ENCODE assay signal across 26 cellular contexts in genomic region chr20:3632311-3633004, GRCh38. TPM values are rescaled to one million over a fixed set of nuclear protein-coding genes. Genes with fewer than 3 reads are reported as not detected.
A peak's percentile ranks its signal among the peaks of the same experiment; 100 is the strongest.
DNase-seq lines count a peak whose midpoint lies in the region; ATAC-seq, FAIRE-seq and TF ChIP-seq lines count a peak whose summit lies in the region.
"Had no signal": no experiment of that assay in that cellular context is flagged by ENCODE, and none has a peak within 500 bp of the region (broad histone marks: within the 10 kb centered on the region; RNA-seq: fewer than 3 reads in every experiment).

No MANE protein-coding gene starts in this region.

- H3K9me3 ChIP-seq in mammary epithelial cell (replicated peaks; ENCODE audit: insufficient read depth, low read length) (no peaks in the 10 kb centered on the region), GM12878 (replicated peaks; ENCODE audit: control insufficient read depth, insufficient read depth, low read length) (no peaks in the 10 kb centered on the region)
- H3K9me3 ChIP-seq: upper lobe of right lung had no signal

- POLR2A ChIA-PET in MCF 10A (lab: Yijun Ruan, JAX) (no interaction called here), GM12878 (lab: Charles Lee) (no interaction called here)

- H3K9ac ChIP-seq in mammary epithelial cell (ENCODE audit: insufficient read depth, low read length) (no peak overlapping the region), GM12878 (ENCODE audit: control insufficient read depth, insufficient read depth, low read length) (no peak overlapping the region)

- no peaks in the 10 kb centered on the region for H4K20me1 ChIP-seq in mammary epithelial cell (ENCODE audit: insufficient read depth, low read length)
- H4K20me1 ChIP-seq in GM12878 (ENCODE audit: control insufficient read depth, insufficient read depth) = no peaks in the 10 kb centered on the region

- in situ Hi-C loops in mammary epithelial cell (cut with MboI; ENCODE audit: low sequenced_read_pairs in 2 of 2) (no loop called here), GM12878 (cut with MboI) (no loop called here)

- DNase-seq in MCF 10A (ENCODE audit: unreplicated experiment) (no peak), mammary epithelial cell (no peak), GM12878 (ENCODE audit: low read depth, low spot score) (no peak), left lobe of liver (ENCODE audit: low spot score) (peak; percentile 75), cerebellar cortex (ENCODE audit: low spot score) (no peak), SHP77 treated with DMSO at 0.1 percent for 48 hours (lab: John Stamatoyannopoulos, UW) (no peak), HK-2 (ENCODE audit: unreplicated experiment) (no peak)
- DNase-seq: activated CD4-positive, alpha-beta memory T cell treated with anti-CD3 and anti-CD28 coated beads for 36 hours; activated naive CD4-positive, alpha-beta T cell treated with anti-CD3 and anti-CD28 coated beads, Interleukin-2, amount 10 ng/mL, durations not matched to agents 7 days and 5 days; CD8-positive, alpha-beta memory T cell; EL; foreskin melanocyte; midbrain; NCI-H146; NCI-H226; NK-92 treated with Interleukin-12 subunit alpha and Interleukin-12 subunit beta, amount 100 ng/mL, for 24 hours; retina; stimulated activated naive CD4-positive, alpha-beta T cell; T-cell; upper lobe of right lung had no signal

- H3K79me2 ChIP-seq in mammary epithelial cell (ENCODE audit: insufficient read depth, low read length) (no peaks in the 10 kb centered on the region), GM12878 (ENCODE audit: control insufficient read depth, insufficient read depth, low read length) (no peaks in the 10 kb centered on the region)

- ATAC-seq in GM12878 (no peak), left lobe of liver (peak; percentile 75), HG03565 (IDR thresholded peaks at IDR 0.05; ENCODE audit: unreplicated experiment) (no peak)
- ATAC-seq: T-cell, upper lobe of right lung had no signal

- no TSS peak for BruUV-seq in MCF 10A (replicated peaks; lab: Mats Ljungman, UMichigan)
- no TSS peak for BruUV-seq in mammary epithelial cell (replicated peaks; lab: Mats Ljungman, UMichigan)
- BruUV-seq in GM12878 (replicated peaks; lab: Mats Ljungman, UMichigan) = no TSS peak

- dilution Hi-C loops in mammary epithelial cell (cut with HindIII; ENCODE audit: low sequenced_read_pairs) = loop anchor here (5.0 to 10.0 kb wide), 2 partner anchors 58 to 85 kb away; no protein-coding TSS in a partner anchor

- no peaks in the 10 kb centered on the region for H3K9me3 Mint-ChIP-seq in MCF 10A (ENCODE audit: unreplicated experiment)
- H3K9me3 Mint-ChIP-seq: activated CD4-positive, alpha-beta memory T cell treated with anti-CD3 and anti-CD28 coated beads for 36 hours; activated naive CD4-positive, alpha-beta T cell treated with anti-CD3 and anti-CD28 coated beads, Interleukin-2, amount 10 ng/mL, durations not matched to agents 7 days and 5 days; CD8-positive, alpha-beta memory T cell; neural crest cell; T-cell had no signal

- TF ChIP-seq EP300 in GM12878 (IDR thresholded peaks at IDR 0.05; ENCODE audit: borderline replicate concordance in 1 of 2, control insufficient read depth in 1 of 2, low read depth in 2 of 2, low read length in 2 of 2) = no peak

- H3K27ac Mint-ChIP-seq in MCF 10A (ENCODE audit: low read depth, unreplicated experiment) = no peak overlapping the region
- H3K27ac Mint-ChIP-seq: activated CD4-positive, alpha-beta memory T cell treated with anti-CD3 and anti-CD28 coated beads for 36 hours; activated naive CD4-positive, alpha-beta T cell treated with anti-CD3 and anti-CD28 coated beads, Interleukin-2, amount 10 ng/mL, durations not matched to agents 7 days and 5 days; T-cell had no signal

- intact Hi-C loops in MCF 10A (cut with micrococcal nuclease) (loop anchor here (1.0 kb wide), 1 partner anchor 69 kb away; no protein-coding TSS in a partner anchor), mammary epithelial cell (cut with micrococcal nuclease) (no loop called here), GM12878 (cut with micrococcal nuclease; ENCODE audit: unreplicated experiment) (no loop called here)

- no peaks in the 10 kb centered on the region for H3K27me3 Mint-ChIP-seq in MCF 10A (ENCODE audit: insufficient read depth, unreplicated experiment)
- H3K27me3 Mint-ChIP-seq: activated CD4-positive, alpha-beta memory T cell treated with anti-CD3 and anti-CD28 coated beads for 36 hours; activated naive CD4-positive, alpha-beta T cell treated with anti-CD3 and anti-CD28 coated beads, Interleukin-2, amount 10 ng/mL, durations not matched to agents 7 days and 5 days; CD8-positive, alpha-beta memory T cell; T-cell had no signal

- no peaks in the 10 kb centered on the region for H3K36me3 ChIP-seq in mammary epithelial cell (ENCODE audit: insufficient read depth, low read length)
- peaks cover 0 to 4% of the 10 kb centered on the region in 2 experiments; a peak in 2 of 4 replicates for H3K36me3 ChIP-seq in GM12878 (ENCODE audit: control insufficient read depth in 2 of 2, insufficient read depth in 2 of 2, low read length in 1 of 2)

- H3K27ac ChIP-seq in mammary epithelial cell (ENCODE audit: insufficient read depth, low read depth, low read length) (no peak overlapping the region), GM12878 (ENCODE audit: control insufficient read depth, insufficient read depth) (no peak overlapping the region)
- H3K27ac ChIP-seq: upper lobe of right lung had no signal

- SMC1A ChIA-PET in GM12878 (lab: Charles Lee; ENCODE audit: uncharacterized antibody, unreplicated experiment) = no interaction called here

- CTCF ChIA-PET in MCF 10A (lab: Yijun Ruan, JAX) = interaction anchor here (0.7 to 0.8 kb wide), 4 partner anchors 20 to 225 kb away, joined by 3 to 5 read pairs (median 3); no protein-coding TSS in a partner anchor
- CTCF ChIA-PET in mammary epithelial cell (lab: Charles Lee; ENCODE audit: low non-redundant PET) = no interaction called here
- CTCF ChIA-PET in GM12878 (lab: Yijun Ruan, JAX) = interaction anchor here (1.1 kb wide), 1 partner anchor 69 kb away, joined by 3 read pairs; no protein-coding TSS in a partner anchor

- H3K4me2 ChIP-seq in mammary epithelial cell (ENCODE audit: insufficient read depth, low read depth, low read length) = no peak overlapping the region
- no peak overlapping the region for H3K4me2 ChIP-seq in GM12878 (ENCODE audit: control insufficient read depth, insufficient read depth)

- no peak for FAIRE-seq in GM12878 (lab: Jason Lieb, UNC)
- FAIRE-seq: astrocyte, colon had no signal

- TF ChIP-seq CTCF in MCF 10A (IDR thresholded peaks at IDR 0.05; ENCODE audit: unreplicated experiment) (peak; percentile 12), mammary epithelial cell (conservative IDR thresholded peaks at IDR 0.05 in 1 of 2, IDR thresholded peaks at IDR 0.05 in 1 of 2; ENCODE audit: extremely low read depth in 1 of 2, insufficient read depth in 1 of 2, low read depth in 1 of 2, low read length in 2 of 2) (no peak), GM12878 (IDR thresholded peaks at IDR 0.05 in 2 of 3, conservative IDR thresholded peaks at IDR 0.05 in 1 of 3; ENCODE audit: control insufficient read depth in 2 of 3, extremely low read depth in 1 of 3, insufficient read depth in 1 of 3, low read depth in 3 of 3, low read length in 3 of 3) (no peak)

- H2AFZ ChIP-seq in mammary epithelial cell (ENCODE audit: low read depth, low read length) (no peak overlapping the region), GM12878 (ENCODE audit: control insufficient read depth, low read depth, low read length) (no peak overlapping the region)

- no peak overlapping the region for H3K4me3 ChIP-seq in mammary epithelial cell (replicated peaks in 1 of 3; ENCODE audit: insufficient read depth in 1 of 3, low read depth in 2 of 3, low read length in 3 of 3)
- no peak overlapping the region for H3K4me3 ChIP-seq in GM12878
- H3K4me3 ChIP-seq: upper lobe of right lung had no signal

- TF ChIP-seq POLR2A in GM12878 (IDR thresholded peaks at IDR 0.05; ENCODE audit: low read depth, low read length) = no peak

- H3K4me3 Mint-ChIP-seq in MCF 10A (ENCODE audit: unreplicated experiment) = no peak overlapping the region
- H3K4me3 Mint-ChIP-seq: activated CD4-positive, alpha-beta memory T cell treated with anti-CD3 and anti-CD28 coated beads for 36 hours; activated naive CD4-positive, alpha-beta T cell treated with anti-CD3 and anti-CD28 coated beads, Interleukin-2, amount 10 ng/mL, durations not matched to agents 7 days and 5 days; CD8-positive, alpha-beta memory T cell; neural crest cell; T-cell had no signal

- 100% methylated on average over 7 of the region's 7 CpGs for WGBS in mammary epithelial cell (ENCODE audit: low coverage, missing lambda C conversion rate)
- WGBS in GM12878 (ENCODE audit: insufficient coverage, insufficient replicate concordance, low lambda C conversion rate, missing lambda C conversion rate) = 84% methylated on average over 7 of the region's 7 CpGs

- no peaks in the 10 kb centered on the region for H3K4me1 Mint-ChIP-seq in MCF 10A (ENCODE audit: insufficient read depth, unreplicated experiment)
- H3K4me1 Mint-ChIP-seq: CD8-positive, alpha-beta memory T cell; T-cell had no signal

- no peaks in the 10 kb centered on the region for H3K4me1 ChIP-seq in mammary epithelial cell (ENCODE audit: insufficient read depth, low read length)
- no peaks in the 10 kb centered on the region for H3K4me1 ChIP-seq in GM12878 (ENCODE audit: control insufficient read depth, insufficient read depth, low read length)
- H3K4me1 ChIP-seq: upper lobe of right lung had no signal

- H3K36me3 Mint-ChIP-seq in MCF 10A (ENCODE audit: insufficient read depth, unreplicated experiment) = peaks cover 16% of the 10 kb centered on the region
- H3K36me3 Mint-ChIP-seq: activated naive CD4-positive, alpha-beta T cell treated with anti-CD3 and anti-CD28 coated beads, Interleukin-2, amount 10 ng/mL, durations not matched to agents 7 days and 5 days had no signal

- RAD21 ChIA-PET in GM12878 (lab: Charles Lee; ENCODE audit: unreplicated experiment) = no interaction called here

- no peaks in the 10 kb centered on the region for H3K27me3 ChIP-seq in mammary epithelial cell (ENCODE audit: insufficient read depth, low read length)
- H3K27me3 ChIP-seq in GM12878 (replicated peaks in 1 of 2; ENCODE audit: control insufficient read depth in 2 of 2, insufficient read depth in 2 of 2, low read length in 1 of 2) = no peaks in the 10 kb centered on the region
- H3K27me3 ChIP-seq: upper lobe of right lung had no signal

- peak; percentile 21; the same call in 1 of the 2 replicates for TF ChIP-seq RAD21 in GM12878 (IDR thresholded peaks at IDR 0.05; ENCODE audit: insufficient read depth, low read depth, low read length)

RNA-seq across cellular contexts. Expression of gene GFRA4, which starts 30.7 kb away (rescaled TPM):
- total RNA-seq in MCF 10A (2022) = not detected in 2 replicates
- total RNA-seq in mammary epithelial cell = not detected
- polyA plus RNA-seq in mammary epithelial cell = not detected
- not detected for polyA minus RNA-seq in mammary epithelial cell
- not detected in 2 replicates for total RNA-seq in GM12878 (2013; cell fraction: nucleolus; rRNA removed)
- total RNA-seq in GM12878 (2014; rRNA removed) = not detected in 2 replicates
- total RNA-seq in GM12878 (2014; rRNA removed; fragmentation: Illumina TruSeq; extraction: Trizol) = not detected in 2 replicates
- total RNA-seq in GM12878 (2021) = not detected in 2 replicates
- polyA plus RNA-seq in GM12878 (2011; ENCODE audit: low read depth) = not detected
- polyA plus RNA-seq in GM12878 (2011; rRNA removed) = not detected in 2 replicates
- polyA plus RNA-seq in GM12878 (2011; cell fraction: cytosol; rRNA removed) = not detected in 2 replicates
- polyA plus RNA-seq in GM12878 (2011; cell fraction: nucleus; rRNA removed) = not detected in 2 replicates
- polyA plus RNA-seq in GM12878 (2012) = not detected in 2 replicates
- 0.04 TPM in 1 of 2 replicates, not detected in the other for polyA plus RNA-seq in GM12878 (2014; fragmentation: Illumina TruSeq; extraction: Trizol)
- not detected for polyA plus RNA-seq in GM12878 (2014; fragmentation: Nextera tagmentation; extraction: Ambion mirVana)
- not detected in 2 replicates for polyA plus RNA-seq in GM12878 (2014; rRNA removed)
- not detected for polyA plus RNA-seq in GM12878 (2016; fragmentation: Nextera tagmentation; extraction: Ambion mirVana)
- polyA minus RNA-seq in GM12878 (2011; rRNA and poly(A)+ RNA removed) = not detected in 2 replicates
- not detected in 2 replicates for polyA minus RNA-seq in GM12878 (2011; cell fraction: cytosol; rRNA and poly(A)+ RNA removed)
- polyA minus RNA-seq in GM12878 (2011; cell fraction: nucleus; rRNA and poly(A)+ RNA removed) = not detected in 2 replicates
- not detected for total RNA-seq in left lobe of liver
- total RNA-seq: activated CD4-positive, alpha-beta memory T cell treated with anti-CD3 and anti-CD28 coated beads for 36 hours; astrocyte; CD8-positive, alpha-beta memory T cell; LHCN-M2; neural crest cell; T-cell; upper lobe of right lung had no signal
- polyA plus RNA-seq: AG04450; CD8-positive, alpha-beta memory T cell had no signal

RNA-seq across cellular contexts. Expression of gene ADAM33, which starts 49.4 kb away (rescaled TPM):
- total RNA-seq in MCF 10A (2022) (not detected in 2 replicates), mammary epithelial cell (under 1 TPM in 1 of 2 donors, not detected in 1; 0.33 TPM), GM12878 (2014; rRNA removed) (not detected in 2 replicates), GM12878 (2014; rRNA removed; fragmentation: Illumina TruSeq; extraction: Trizol) (not detected in 2 replicates), GM12878 (2021) (not detected in 2 replicates), left lobe of liver (0.48 TPM)
- polyA plus RNA-seq in mammary epithelial cell (not detected), GM12878 (2011; rRNA removed) (not detected in 2 replicates), GM12878 (2014; fragmentation: Illumina TruSeq; extraction: Trizol) (not detected in 2 replicates), GM12878 (2014; fragmentation: Nextera tagmentation; extraction: Ambion mirVana) (not detected), GM12878 (2014; rRNA removed) (not detected in 2 replicates), GM12878 (2016; fragmentation: Nextera tagmentation; extraction: Ambion mirVana) (not detected)
- polyA minus RNA-seq in mammary epithelial cell = not detected
- not detected in 2 replicates for total RNA-seq in GM12878 (2013; cell fraction: nucleolus; rRNA removed)
- not detected for polyA plus RNA-seq in GM12878 (2011; ENCODE audit: low read depth)
- not detected in 2 replicates for polyA plus RNA-seq in GM12878 (2011; cell fraction: cytosol; rRNA removed)
- polyA plus RNA-seq in GM12878 (2011; cell fraction: nucleus; rRNA removed) = not detected in 2 replicates
- polyA plus RNA-seq in GM12878 (2012) = 0.04 TPM in 1 of 2 replicates, not detected in the other
- not detected in 2 replicates for polyA minus RNA-seq in GM12878 (2011; rRNA and poly(A)+ RNA removed)
- polyA minus RNA-seq in GM12878 (2011; cell fraction: cytosol; rRNA and poly(A)+ RNA removed) = not detected in 2 replicates
- not detected in 2 replicates for polyA minus RNA-seq in GM12878 (2011; cell fraction: nucleus; rRNA and poly(A)+ RNA removed)
- total RNA-seq: activated CD4-positive, alpha-beta memory T cell treated with anti-CD3 and anti-CD28 coated beads for 36 hours; CD8-positive, alpha-beta memory T cell; T-cell had no signal
- polyA plus RNA-seq: CD8-positive, alpha-beta memory T cell had no signal
